ENCODE assay signal across 1 cellular context in the genomic region with DNA sequence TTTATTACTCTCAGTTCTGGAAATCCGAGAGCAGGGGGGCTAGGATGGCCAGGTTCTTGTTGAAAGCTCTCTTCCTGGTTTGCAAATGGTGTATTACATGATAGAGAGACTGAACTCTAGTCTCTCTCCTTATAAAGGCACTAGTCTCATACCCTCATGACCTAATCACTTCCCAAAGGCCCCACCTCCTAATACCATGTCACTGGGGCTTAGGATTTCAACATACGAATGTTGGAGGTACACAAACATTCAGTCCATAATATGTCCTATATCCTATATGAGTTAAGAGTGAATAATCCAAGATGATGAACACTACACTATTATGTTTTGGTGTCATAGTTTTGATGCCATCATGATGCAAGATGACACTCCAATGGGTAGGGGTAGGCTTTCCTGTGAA.
TF ChIP-seq lines count a peak whose summit lies in the region.

No MANE protein-coding gene starts in this region.

TF ChIP-seq in GM23338, 12 proteins besides CTCF, POLR2A, EP300 and RAD21 (continued from another document):
- TF ChIP-seq ZNF462 (CRISPR knock-in tag; IDR thresholded peaks at IDR 0.05) (no peak), ZNF331 (CRISPR knock-in tag; IDR thresholded peaks at IDR 0.05; ENCODE audit: low read depth) (no peak), STAT1 (IDR thresholded peaks at IDR 0.05; ENCODE audit: unreplicated experiment) (no peak), EZH2 (IDR thresholded peaks at IDR 0.05; ENCODE audit: low read depth, unreplicated experiment) (no peak)
- TF ChIP-seq, protein P1, sequence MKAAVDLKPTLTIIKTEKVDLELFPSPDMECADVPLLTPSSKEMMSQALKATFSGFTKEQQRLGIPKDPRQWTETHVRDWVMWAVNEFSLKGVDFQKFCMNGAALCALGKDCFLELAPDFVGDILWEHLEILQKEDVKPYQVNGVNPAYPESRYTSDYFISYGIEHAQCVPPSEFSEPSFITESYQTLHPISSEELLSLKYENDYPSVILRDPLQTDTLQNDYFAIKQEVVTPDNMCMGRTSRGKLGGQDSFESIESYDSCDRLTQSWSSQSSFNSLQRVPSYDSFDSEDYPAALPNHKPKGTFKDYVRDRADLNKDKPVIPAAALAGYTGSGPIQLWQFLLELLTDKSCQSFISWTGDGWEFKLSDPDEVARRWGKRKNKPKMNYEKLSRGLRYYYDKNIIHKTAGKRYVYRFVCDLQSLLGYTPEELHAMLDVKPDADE (IDR thresholded peaks at IDR 0.05): no peak
- TF ChIP-seq, protein P2, sequence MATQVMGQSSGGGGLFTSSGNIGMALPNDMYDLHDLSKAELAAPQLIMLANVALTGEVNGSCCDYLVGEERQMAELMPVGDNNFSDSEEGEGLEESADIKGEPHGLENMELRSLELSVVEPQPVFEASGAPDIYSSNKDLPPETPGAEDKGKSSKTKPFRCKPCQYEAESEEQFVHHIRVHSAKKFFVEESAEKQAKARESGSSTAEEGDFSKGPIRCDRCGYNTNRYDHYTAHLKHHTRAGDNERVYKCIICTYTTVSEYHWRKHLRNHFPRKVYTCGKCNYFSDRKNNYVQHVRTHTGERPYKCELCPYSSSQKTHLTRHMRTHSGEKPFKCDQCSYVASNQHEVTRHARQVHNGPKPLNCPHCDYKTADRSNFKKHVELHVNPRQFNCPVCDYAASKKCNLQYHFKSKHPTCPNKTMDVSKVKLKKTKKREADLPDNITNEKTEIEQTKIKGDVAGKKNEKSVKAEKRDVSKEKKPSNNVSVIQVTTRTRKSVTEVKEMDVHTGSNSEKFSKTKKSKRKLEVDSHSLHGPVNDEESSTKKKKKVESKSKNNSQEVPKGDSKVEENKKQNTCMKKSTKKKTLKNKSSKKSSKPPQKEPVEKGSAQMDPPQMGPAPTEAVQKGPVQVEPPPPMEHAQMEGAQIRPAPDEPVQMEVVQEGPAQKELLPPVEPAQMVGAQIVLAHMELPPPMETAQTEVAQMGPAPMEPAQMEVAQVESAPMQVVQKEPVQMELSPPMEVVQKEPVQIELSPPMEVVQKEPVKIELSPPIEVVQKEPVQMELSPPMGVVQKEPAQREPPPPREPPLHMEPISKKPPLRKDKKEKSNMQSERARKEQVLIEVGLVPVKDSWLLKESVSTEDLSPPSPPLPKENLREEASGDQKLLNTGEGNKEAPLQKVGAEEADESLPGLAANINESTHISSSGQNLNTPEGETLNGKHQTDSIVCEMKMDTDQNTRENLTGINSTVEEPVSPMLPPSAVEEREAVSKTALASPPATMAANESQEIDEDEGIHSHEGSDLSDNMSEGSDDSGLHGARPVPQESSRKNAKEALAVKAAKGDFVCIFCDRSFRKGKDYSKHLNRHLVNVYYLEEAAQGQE (IDR thresholded peaks at IDR 0.05; ENCODE audit: unreplicated experiment): no peak
TF ChIP-seq in GM23338: peak in this region for 0.
